Comparison of ENCODE assay signal across 1 cellular context in genomic region chr13:100075700-100076587, GRCh38.
A peak's percentile ranks its signal among the peaks of the same experiment; 100 is the strongest.
TF ChIP-seq lines count a peak whose summit lies in the region.

No MANE protein-coding gene starts in this region.

TF ChIP-seq in liver, 16 proteins besides CTCF, POLR2A, EP300 and RAD21 (continued from another document):
- TF ChIP-seq, protein P1, sequence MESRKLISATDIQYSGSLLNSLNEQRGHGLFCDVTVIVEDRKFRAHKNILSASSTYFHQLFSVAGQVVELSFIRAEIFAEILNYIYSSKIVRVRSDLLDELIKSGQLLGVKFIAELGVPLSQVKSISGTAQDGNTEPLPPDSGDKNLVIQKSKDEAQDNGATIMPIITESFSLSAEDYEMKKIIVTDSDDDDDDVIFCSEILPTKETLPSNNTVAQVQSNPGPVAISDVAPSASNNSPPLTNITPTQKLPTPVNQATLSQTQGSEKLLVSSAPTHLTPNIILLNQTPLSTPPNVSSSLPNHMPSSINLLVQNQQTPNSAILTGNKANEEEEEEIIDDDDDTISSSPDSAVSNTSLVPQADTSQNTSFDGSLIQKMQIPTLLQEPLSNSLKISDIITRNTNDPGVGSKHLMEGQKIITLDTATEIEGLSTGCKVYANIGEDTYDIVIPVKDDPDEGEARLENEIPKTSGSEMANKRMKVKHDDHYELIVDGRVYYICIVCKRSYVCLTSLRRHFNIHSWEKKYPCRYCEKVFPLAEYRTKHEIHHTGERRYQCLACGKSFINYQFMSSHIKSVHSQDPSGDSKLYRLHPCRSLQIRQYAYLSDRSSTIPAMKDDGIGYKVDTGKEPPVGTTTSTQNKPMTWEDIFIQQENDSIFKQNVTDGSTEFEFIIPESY (IDR thresholded peaks at IDR 0.05), result peak; percentile 70
- TF ChIP-seq RXRA (IDR thresholded peaks at IDR 0.05) (peak; percentile 40 to 56), TAF1 (conservative IDR thresholded peaks at IDR 0.05) (no peak), FOXA1 (IDR thresholded peaks at IDR 0.05) (no peak), HNF4G (IDR thresholded peaks at IDR 0.05) (no peak), JUND (IDR thresholded peaks at IDR 0.05) (peak in 1 of 2 donors; percentile 60)
